ENCODE assay signal across 21 cellular contexts in the genomic region with DNA sequence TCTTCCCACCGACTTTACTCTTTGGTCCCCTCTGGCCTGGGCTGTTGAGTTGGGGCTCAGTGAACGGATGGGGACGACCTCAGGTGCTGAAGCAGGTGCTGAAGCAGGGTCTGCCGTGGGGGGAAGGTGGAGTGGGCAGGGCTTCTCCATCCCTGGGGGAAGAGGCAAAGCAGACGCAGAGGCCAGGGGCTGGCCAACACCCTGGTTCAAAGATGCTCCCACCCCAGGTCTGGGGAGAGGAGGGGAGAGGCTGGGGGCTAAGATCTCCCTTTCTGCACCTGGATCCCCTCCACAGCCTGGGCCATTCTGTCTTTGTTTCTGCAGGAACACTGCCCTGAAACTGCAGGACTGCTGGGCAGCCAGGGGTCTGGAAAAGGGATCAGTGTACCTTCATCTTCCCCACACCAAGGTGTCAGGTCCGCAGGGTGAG. TPM values are rescaled to one million over a fixed set of nuclear protein-coding genes. Genes with fewer than 3 reads are reported as not detected.
"Had no signal": no experiment of that assay in that cellular context is flagged by ENCODE, and none has a peak within 500 bp of the region (broad histone marks: within the 10 kb centered on the region; RNA-seq: fewer than 3 reads in every experiment).

No MANE protein-coding gene starts in this region.

- H3K4me3 Mint-ChIP-seq: activated CD4-positive, alpha-beta memory T cell treated with anti-CD3 and anti-CD28 coated beads for 36 hours; mesothelial cell of epicardium; naive thymus-derived CD8-positive, alpha-beta T cell; stimulated activated memory B cell treated with anti-CD40 and anti-IgM and Interleukin-4, amounts not matched to agents 10 μg/mL and 1 μg/mL and 100 μg/mL, for 72 hours; T-helper 1 cell treated with Interleukin-12 subunit alpha and Interleukin-12 subunit beta and Interleukin-4 antibody, amounts not matched to agents 30 μg/mL and 1 μg/mL, for 36 hours; type B pancreatic cell had no signal

- H3K9me3 ChIP-seq: heart left ventricle, neutrophil had no signal

- DNase-seq: activated CD4-positive, alpha-beta memory T cell treated with anti-CD3 and anti-CD28 coated beads for 36 hours; activated CD4-positive, alpha-beta T cell treated with anti-CD3 and anti-CD28 coated beads for 48 hours; activated naive CD4-positive, alpha-beta T cell treated with Interleukin-2 at 50 U/mL for 16 hours; activated T-cell treated with anti-CD3 and anti-CD28 coated beads, Interleukin-2, amount 50 U/mL, for 48 hours; amygdala; cerebellar nuclear complex; heart left ventricle; naive thymus-derived CD8-positive, alpha-beta T cell had no signal

- H3K4me3 ChIP-seq: coronary artery, heart left ventricle, right lobe of liver, skin epidermis had no signal

- H3K9me3 Mint-ChIP-seq: activated CD4-positive, alpha-beta memory T cell treated with anti-CD3 and anti-CD28 coated beads for 36 hours; mesothelial cell of epicardium; naive thymus-derived CD8-positive, alpha-beta T cell; stimulated activated memory B cell treated with anti-CD40 and anti-IgM and Interleukin-4, amounts not matched to agents 10 μg/mL and 1 μg/mL and 100 μg/mL, for 72 hours; T-helper 1 cell treated with Interleukin-12 subunit alpha and Interleukin-12 subunit beta and Interleukin-4 antibody, amounts not matched to agents 30 μg/mL and 1 μg/mL, for 36 hours; type B pancreatic cell had no signal

- H3K36me3 ChIP-seq: heart left ventricle, neutrophil, right lobe of liver had no signal

- H3K27ac Mint-ChIP-seq: activated CD4-positive, alpha-beta memory T cell treated with anti-CD3 and anti-CD28 coated beads for 36 hours; mesothelial cell of epicardium; naive thymus-derived CD8-positive, alpha-beta T cell; stimulated activated memory B cell treated with anti-CD40 and anti-IgM and Interleukin-4, amounts not matched to agents 10 μg/mL and 1 μg/mL and 100 μg/mL, for 72 hours; T-helper 1 cell treated with Interleukin-12 subunit alpha and Interleukin-12 subunit beta and Interleukin-4 antibody, amounts not matched to agents 30 μg/mL and 1 μg/mL, for 36 hours; type B pancreatic cell had no signal

- H3K27ac ChIP-seq: coronary artery, heart left ventricle, neutrophil, parathyroid adenoma, right lobe of liver, skin epidermis had no signal

- H3K36me3 Mint-ChIP-seq: activated CD4-positive, alpha-beta memory T cell treated with anti-CD3 and anti-CD28 coated beads for 36 hours; mesothelial cell of epicardium; naive thymus-derived CD8-positive, alpha-beta T cell; stimulated activated memory B cell treated with anti-CD40 and anti-IgM and Interleukin-4, amounts not matched to agents 10 μg/mL and 1 μg/mL and 100 μg/mL, for 72 hours; type B pancreatic cell had no signal

- ATAC-seq: heart left ventricle; naive thymus-derived CD8-positive, alpha-beta T cell; right lobe of liver; stimulated activated memory B cell treated with anti-CD40 and anti-IgM and Interleukin-4, amounts not matched to agents 10 μg/mL and 1 μg/mL and 100 μg/mL, for 72 hours had no signal

RNA-seq across cellular contexts. Expression of a gene that starts 22.9 kb away (rescaled TPM):
- total RNA-seq: fibroblast of villous mesenchyme, heart left ventricle, lung microvascular endothelial cell, mesothelial cell of epicardium, right lobe of liver, temporal lobe had no signal

RNA-seq across cellular contexts. Expression of a gene that starts 25.7 kb away (rescaled TPM):
- total RNA-seq: activated CD4-positive, alpha-beta memory T cell treated with anti-CD3 and anti-CD28 coated beads for 36 hours; fibroblast of villous mesenchyme; lung microvascular endothelial cell; mesothelial cell of epicardium; naive thymus-derived CD8-positive, alpha-beta T cell; temporal lobe had no signal

RNA-seq across cellular contexts. Expression of a gene that starts 53.7 kb away (rescaled TPM):
- total RNA-seq: epithelial cell of proximal tubule, fibroblast of villous mesenchyme, heart left ventricle, lung microvascular endothelial cell, right lobe of liver had no signal

RNA-seq across cellular contexts. Expression of a gene that starts 59.3 kb away (rescaled TPM):
- total RNA-seq: fibroblast of villous mesenchyme, lung microvascular endothelial cell, right lobe of liver had no signal
